ENCODE assay signal across 8 cellular contexts in the genomic region with DNA sequence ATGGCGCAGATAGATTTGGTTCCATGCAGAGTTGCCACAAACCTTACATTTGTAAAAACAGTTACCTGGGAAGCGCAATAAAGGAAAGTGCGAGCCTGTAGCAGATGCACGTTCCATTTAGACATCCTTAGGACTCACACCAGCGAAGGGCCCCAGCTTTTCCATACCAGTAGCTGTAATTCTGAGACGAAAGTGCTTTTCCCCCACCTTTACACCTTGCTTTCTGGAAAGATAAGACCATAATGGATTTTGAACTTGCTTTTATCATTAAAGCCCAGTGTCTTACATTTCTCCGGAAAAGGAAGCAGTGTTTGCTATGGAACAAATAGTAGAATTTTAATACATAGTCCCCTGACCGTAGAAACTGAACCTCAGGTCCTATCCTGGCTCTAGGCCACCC. TPM values are rescaled to one million over a fixed set of nuclear protein-coding genes. Genes with fewer than 3 reads are reported as not detected.
A peak's percentile ranks its signal among the peaks of the same experiment; 100 is the strongest.
DNase-seq lines count a peak whose midpoint lies in the region; ATAC-seq and TF ChIP-seq lines count a peak whose summit lies in the region.
"Had no signal": no experiment of that assay in that cellular context is flagged by ENCODE, and none has a peak within 500 bp of the region (broad histone marks: within the 10 kb centered on the region; RNA-seq: fewer than 3 reads in every experiment).

No MANE protein-coding gene starts in this region.

- H3K27me3 ChIP-seq in adipocyte (replicated peaks; ENCODE audit: control insufficient read depth, insufficient read depth, low read length), result no peaks in the 10 kb centered on the region
- no peaks in the 10 kb centered on the region for H3K27me3 ChIP-seq in kidney epithelial cell (ENCODE audit: control insufficient read depth, insufficient read depth, low read length)
- H3K27me3 ChIP-seq in thoracic aorta (replicated peaks; ENCODE audit: insufficient read depth), result no peaks in the 10 kb centered on the region

- peak overlapping the region; percentile 57 for H3K9ac ChIP-seq in adipocyte (ENCODE audit: low read length)

- DNase-seq in adipocyte (ENCODE audit: low read depth) (no peak), kidney epithelial cell (ENCODE audit: low read depth) (no peak), thoracic aorta (ENCODE audit: low spot score) (no peak), islet precursor cell (no peak)
- DNase-seq in activated CD4-positive, CD25-positive, alpha-beta regulatory T cell (lab: John Stamatoyannopoulos, UW), result no peak
- DNase-seq: NCI-H1048 had no signal

- ATAC-seq in HG03066 (IDR thresholded peaks at IDR 0.05; ENCODE audit: low read depth, unreplicated experiment), result peak; percentile 11
- ATAC-seq in thoracic aorta (ENCODE audit: insufficient number of reproducible peaks, low FRiP score, low read depth), result no peak
- no peak for ATAC-seq in HG03460 (IDR thresholded peaks at IDR 0.05; ENCODE audit: unreplicated experiment)

- no peak overlapping the region for H3K27ac ChIP-seq in thoracic aorta

- no peak for TF ChIP-seq CTCF in kidney epithelial cell (IDR thresholded peaks at IDR 0.05; ENCODE audit: insufficient read depth, low read length, poor library complexity, severe bottlenecking)
- TF ChIP-seq CTCF in thoracic aorta (IDR thresholded peaks at IDR 0.05), result no peak

- peak overlapping the region; percentile 93 for H3K4me3 ChIP-seq in adipocyte (ENCODE audit: low read length)
- H3K4me3 ChIP-seq in kidney epithelial cell (ENCODE audit: low read depth, low read length), result peak overlapping the region; percentile 89
- H3K4me3 ChIP-seq in thoracic aorta, result peak overlapping the region; percentile 82

- no peaks in the 10 kb centered on the region for H3K9me3 ChIP-seq in adipocyte (ENCODE audit: control insufficient read depth, low read length)
- H3K9me3 ChIP-seq in thoracic aorta, result no peaks in the 10 kb centered on the region

- H3K36me3 ChIP-seq in adipocyte (ENCODE audit: control insufficient read depth, insufficient read depth, low read length, severe bottlenecking) (no peaks in the 10 kb centered on the region), kidney epithelial cell (ENCODE audit: control insufficient read depth, insufficient read depth, low read length) (no peaks in the 10 kb centered on the region), thoracic aorta (no peaks in the 10 kb centered on the region)

- peaks cover 10% of the 10 kb centered on the region for H3K4me1 ChIP-seq in adipocyte (ENCODE audit: control insufficient read depth, insufficient read depth, low read length)
- peaks cover 6 to 14% of the 10 kb centered on the region in 2 donors for H3K4me1 ChIP-seq in thoracic aorta (ENCODE audit: control insufficient read depth in 1 of 2, low read depth in 2 of 2)

RNA-seq across cellular contexts. Expression of a gene that starts 0.6 kb away (rescaled TPM):
- 10.4 and 18.5 TPM in 2 replicates for total RNA-seq in kidney epithelial cell
- total RNA-seq in thoracic aorta, result 1 to 10 TPM; 5.6 to 7.2 TPM

RNA-seq across cellular contexts. Expression of a gene that starts 11.7 kb away (rescaled TPM):
- total RNA-seq in kidney epithelial cell (44.8 and 53.6 TPM in 2 replicates), thoracic aorta (10 to 100 TPM; 52.8 to 57.7 TPM)

RNA-seq across cellular contexts. Expression of a gene that starts 58.9 kb away (rescaled TPM):
- total RNA-seq in kidney epithelial cell (5.1 and 6.8 TPM in 2 replicates), thoracic aorta (10 to 100 TPM; 16.8 to 22.3 TPM)
